In genomic region chr12:39329876-39330275, GRCh38 we compare ENCODE assay signal across 16 cellular contexts.
DNase-seq lines count a peak whose midpoint lies in the region.
"Had no signal": no experiment of that assay in that cellular context is flagged by ENCODE, and none has a peak within 500 bp of the region (broad histone marks: within the 10 kb centered on the region; RNA-seq: fewer than 3 reads in every experiment).

No MANE protein-coding gene starts in this region.

- DNase-seq in COLO829 (ENCODE audit: low spot score) (peak; percentile 29), SK-MEL-5 (ENCODE audit: low read depth, low spot score) (peak; percentile 50), foreskin melanocyte (peak; percentile 74), globus pallidus (ENCODE audit: low spot score) (no peak), KBM-7 (no peak)
- DNase-seq: 8988T; ACHN; BE2C; C1 segment of cervical spinal cord; Caco-2; Calu3; CD4-positive, alpha-beta memory T cell; CD4-positive, CD25-positive, alpha-beta regulatory T cell; CD8-positive, alpha-beta memory T cell; DMS79 treated with DMSO at 0.1 percent for 48 hours; GF-D8 had no signal

- in situ Hi-C loops in SK-MEL-5 (cut with HindIII; ENCODE audit: low pct_unique_long_range_greater_than_20kb, low sequenced_read_pairs): no loop called here
- in situ Hi-C loops in KBM-7 (cut with MboI; ENCODE audit: low pct_unique_long_range_greater_than_20kb, low sequenced_read_pairs): no loop called here

Comparison
In these comparisons a context has a peak if more than half of its experiments do, and no peak if none do; other contexts are left out.
1. DNase-seq: peak in COLO829 (single experiment), SK-MEL-5 (single experiment) and foreskin melanocyte (single experiment); none in globus pallidus (single experiment) and KBM-7 (single experiment).